Comparison of ENCODE assay signal across 1 cellular context in genomic region chr2:118088051-118089014, GRCh38.
TF ChIP-seq lines count a peak whose summit lies in the region.

Gene INSIG2 (plus strand): TSS chr2:118088471. CDS start chr2:118096557, 8,086 bp downstream.

TF ChIP-seq in HEK293, 187 proteins besides CTCF, POLR2A, EP300 and RAD21 (continued from another document and continues in another):
- no peak for TF ChIP-seq PRDM4 (tag by site-specific recombination; IDR thresholded peaks at IDR 0.05)
- TF ChIP-seq ZNF10 (tag by site-specific recombination; IDR thresholded peaks at IDR 0.05), result no peak
- TF ChIP-seq BCL11A (tag by site-specific recombination; IDR thresholded peaks at IDR 0.05; ENCODE audit: low read depth), result no peak
- no peak for TF ChIP-seq ZNF544 (tag by site-specific recombination; IDR thresholded peaks at IDR 0.05)
- no peak for TF ChIP-seq ZNF37A (tag by site-specific recombination; IDR thresholded peaks at IDR 0.05)
- no peak for TF ChIP-seq ZBTB49 (tag by site-specific recombination; IDR thresholded peaks at IDR 0.05; ENCODE audit: low read depth)
- no peak for TF ChIP-seq ZNF274 (IDR thresholded peaks at IDR 0.05; ENCODE audit: low read length)
- TF ChIP-seq ZNF274 (tag by site-specific recombination; IDR thresholded peaks at IDR 0.05; ENCODE audit: borderline replicate concordance), result no peak
- peak; percentile 41; the same call in 1 of the 2 replicates for TF ChIP-seq ZXDB (tag by site-specific recombination; IDR thresholded peaks at IDR 0.05)
- TF ChIP-seq MEIS1 (CRISPR knock-in tag; IDR thresholded peaks at IDR 0.05; ENCODE audit: borderline replicate concordance), result no peak
- no peak for TF ChIP-seq ZNF624 (tag by site-specific recombination; IDR thresholded peaks at IDR 0.05)
- TF ChIP-seq ZNF792 (tag by site-specific recombination; IDR thresholded peaks at IDR 0.05), result no peak
- TF ChIP-seq ZNF791 (tag by site-specific recombination; IDR thresholded peaks at IDR 0.05), result no peak
- 0 out of 2 replicates have a peak, but pooled peaks have one; percentile 19 for TF ChIP-seq SP7 (tag by site-specific recombination; IDR thresholded peaks at IDR 0.05)
- TF ChIP-seq FEZF1 (tag by site-specific recombination; IDR thresholded peaks at IDR 0.05), result no peak
- TF ChIP-seq ZNF530 (tag by site-specific recombination; IDR thresholded peaks at IDR 0.05; ENCODE audit: low read depth), result no peak
- TF ChIP-seq ZNF548 (tag by site-specific recombination; IDR thresholded peaks at IDR 0.05), result no peak
- TF ChIP-seq ZNF621 (tag by site-specific recombination; IDR thresholded peaks at IDR 0.05), result no peak
- peak; percentile 50; the same call in 1 of the 2 replicates for TF ChIP-seq TRIM28 (IDR thresholded peaks at IDR 0.05; ENCODE audit: borderline replicate concordance, low read length)
- peak; percentile 70 for TF ChIP-seq ZNF629 (tag by site-specific recombination; IDR thresholded peaks at IDR 0.05)
- TF ChIP-seq HIC1 (tag by site-specific recombination; IDR thresholded peaks at IDR 0.05), result 0 out of 2 replicates have a peak, but pooled peaks have one; percentile 27
- peak; percentile 89 for TF ChIP-seq ZBTB17 (tag by site-specific recombination; IDR thresholded peaks at IDR 0.05)
- no peak for TF ChIP-seq GLI4 (tag by site-specific recombination; IDR thresholded peaks at IDR 0.05)
- no peak for TF ChIP-seq ZNF473 (tag by site-specific recombination; IDR thresholded peaks at IDR 0.05)
- TF ChIP-seq ZNF121 (tag by site-specific recombination; IDR thresholded peaks at IDR 0.05), result no peak
- TF ChIP-seq ZNF175 (tag by site-specific recombination; IDR thresholded peaks at IDR 0.05), result no peak
- TF ChIP-seq ZNF449 (tag by site-specific recombination; IDR thresholded peaks at IDR 0.05), result no peak
- no peak for TF ChIP-seq ZNF23 (tag by site-specific recombination; IDR thresholded peaks at IDR 0.05; ENCODE audit: borderline replicate concordance)
- peak; percentile 95 for TF ChIP-seq EGR2 (tag by site-specific recombination; IDR thresholded peaks at IDR 0.05; ENCODE audit: low read depth)
- no peak for TF ChIP-seq ZSCAN18 (tag by site-specific recombination; IDR thresholded peaks at IDR 0.05)
- TF ChIP-seq ZIC2 (tag by site-specific recombination; IDR thresholded peaks at IDR 0.05), result peak; percentile 38; the same call in 1 of the 2 replicates
- peak; percentile 81 for TF ChIP-seq GLIS2 (tag by site-specific recombination; IDR thresholded peaks at IDR 0.05)
- TF ChIP-seq ZNF518A (tag by site-specific recombination; conservative IDR thresholded peaks at IDR 0.05; ENCODE audit: low read depth), result no peak
- TF ChIP-seq OVOL3 (tag by site-specific recombination; IDR thresholded peaks at IDR 0.05), result no peak
- TF ChIP-seq ZSCAN16 (tag by site-specific recombination; IDR thresholded peaks at IDR 0.05), result no peak
- TF ChIP-seq PRDM10 (tag by site-specific recombination; IDR thresholded peaks at IDR 0.05), result peak; percentile 18; the same call in 1 of the 2 replicates
- TF ChIP-seq MZF1 (tag by site-specific recombination; IDR thresholded peaks at IDR 0.05; ENCODE audit: borderline replicate concordance), result no peak
- no peak for TF ChIP-seq BCL6B (tag by site-specific recombination; IDR thresholded peaks at IDR 0.05)
- no peak for TF ChIP-seq ZSCAN30 (tag by site-specific recombination; IDR thresholded peaks at IDR 0.05)
